In genomic region chr9:105154723-105155191, GRCh38 we compare ENCODE assay signal across 12 cellular contexts.
DNase-seq lines count a peak whose midpoint lies in the region; ATAC-seq and TF ChIP-seq lines count a peak whose summit lies in the region.
"Had no signal": no experiment of that assay in that cellular context is flagged by ENCODE, and none has a peak within 500 bp of the region (broad histone marks: within the 10 kb centered on the region; RNA-seq: fewer than 3 reads in every experiment).

No MANE protein-coding gene starts in this region.

- H3K27me3 Mint-ChIP-seq in HFFc6 (ENCODE audit: insufficient read depth) (no peaks in the 10 kb centered on the region), chondrocyte (ENCODE audit: low read depth) (no peaks in the 10 kb centered on the region)

- ATAC-seq in left ventricle myocardium superior = peak; percentile 42

- no peak overlapping the region for H3K4me3 Mint-ChIP-seq in HFFc6
- no peak overlapping the region for H3K4me3 Mint-ChIP-seq in chondrocyte (ENCODE audit: unreplicated experiment)

- H3K9me3 Mint-ChIP-seq in HFFc6 = no peaks in the 10 kb centered on the region
- no peaks in the 10 kb centered on the region for H3K9me3 Mint-ChIP-seq in chondrocyte (ENCODE audit: low read depth)

- intact Hi-C loops in left ventricle myocardium superior (cut with micrococcal nuclease) = loop anchor here (5.0 to 10.0 kb wide), 2 partner anchors 230 to 292 kb away; partner anchors contain the start of gene ABCA1

- DNase-seq in A172 (ENCODE audit: low spot score) (peak; percentile 87), HFFc6 (peak; percentile 37), left ventricle myocardium superior (no peak), SK-N-DZ (ENCODE audit: low spot score) (no peak), NCI-H82 treated with DMSO at 0.1 percent for 48 hours (lab: John Stamatoyannopoulos, UW; ENCODE audit: unreplicated experiment) (no peak), chondrocyte (ENCODE audit: low spot score) (no peak)
- no peak for DNase-seq in stimulated activated CD4-positive, alpha-beta T cell treated with anti-CD3 and anti-CD28 coated beads, Interleukin-2, amount 100 ng/mL, for 48 hours
- DNase-seq: activated effector memory CD4-positive, alpha-beta T cell treated with Interleukin-2 at 50 U/mL for 16 hours; kidney; NCI-H526 treated with DMSO at 0.1 percent for 48 hours had no signal

- H3K36me3 Mint-ChIP-seq in HFFc6 (ENCODE audit: low read depth) (no peaks in the 10 kb centered on the region), chondrocyte (ENCODE audit: low read depth) (no peaks in the 10 kb centered on the region)

- TF ChIP-seq CTCF in HFFc6 (IDR thresholded peaks at IDR 0.05) = no peak
- no peak for TF ChIP-seq CTCF in VCaP (conservative IDR thresholded peaks at IDR 0.05)
- no peak for TF ChIP-seq CTCF in chondrocyte (IDR thresholded peaks at IDR 0.05)

- H3K27ac Mint-ChIP-seq in HFFc6 (no peak overlapping the region), chondrocyte (ENCODE audit: unreplicated experiment) (no peak overlapping the region)

- peaks cover 45% of the 10 kb centered on the region for H3K4me1 Mint-ChIP-seq in HFFc6 (ENCODE audit: low read depth)
- H3K4me1 Mint-ChIP-seq in chondrocyte (ENCODE audit: low read depth) = peaks cover 30% of the 10 kb centered on the region

- H3K27ac ChIP-seq in VCaP = peak overlapping the region; percentile 45
- H3K27ac ChIP-seq: KMS-11 had no signal

Comparison
In these comparisons a context has a peak if more than half of its experiments do, and no peak if none do; other contexts are left out.
1. DNase-seq: peak in A172 (single experiment) and HFFc6 (single experiment); none in left ventricle myocardium superior (single experiment), SK-N-DZ (single experiment), NCI-H82 treated with DMSO at 0.1 percent for 48 hours (single experiment), chondrocyte (single experiment) and stimulated activated CD4-positive, alpha-beta T cell treated with anti-CD3 and anti-CD28 coated beads, Interleukin-2, amount 100 ng/mL, for 48 hours (0 of 2).